In genomic region chr10:97081621-97082235, GRCh38 we compare ENCODE assay signal across 8 cellular contexts.
A peak's percentile ranks its signal among the peaks of the same experiment; 100 is the strongest.
DNase-seq lines count a peak whose midpoint lies in the region; ATAC-seq and TF ChIP-seq lines count a peak whose summit lies in the region.

No MANE protein-coding gene starts in this region.

- no peaks in the 10 kb centered on the region for H3K27me3 ChIP-seq in Peyer's patch

- peak in 4 of 6 experiments; percentile 50 to 59 (median 53) for TF ChIP-seq CTCF in Peyer's patch (IDR thresholded peaks at IDR 0.05)

- ATAC-seq in activated CD4-positive, CD25-positive, alpha-beta regulatory T cell treated with anti-CD3 and anti-CD28 coated beads, Interleukin-2, amount 50 U/mL, for 24 hours = no peak
- no peak for ATAC-seq in HG03196 (IDR thresholded peaks at IDR 0.05; ENCODE audit: unreplicated experiment)

- H3K4me1 ChIP-seq in Peyer's patch = no peaks in the 10 kb centered on the region

- intact Hi-C loops in activated T-helper 2 cell treated with anti-CD3 and anti-CD28 coated beads, Interferon-gamma antibody, Interleukin-2, Interleukin-4, amounts not matched to agents 10 μg/mL and 5 μg/mL and 100 μg/mL, durations not matched to agents 14 hours and 24 hours and 36 hours (cut with micrococcal nuclease) = no loop called here

- H3K4me1 Mint-ChIP-seq in activated T-helper 2 cell treated with anti-CD3 and anti-CD28 coated beads, Interferon-gamma antibody, Interleukin-2, Interleukin-4, amounts not matched to agents 10 μg/mL and 5 μg/mL and 100 μg/mL, durations not matched to agents 14 hours and 24 hours and 36 hours (ENCODE audit: low read depth) = no peaks in the 10 kb centered on the region

- H3K4me3 Mint-ChIP-seq in activated T-helper 2 cell treated with anti-CD3 and anti-CD28 coated beads, Interferon-gamma antibody, Interleukin-2, Interleukin-4, amounts not matched to agents 10 μg/mL and 5 μg/mL and 100 μg/mL, durations not matched to agents 14 hours and 24 hours and 36 hours (ENCODE audit: low read depth) = no peak overlapping the region

- H3K9me3 Mint-ChIP-seq in activated T-helper 2 cell treated with anti-CD3 and anti-CD28 coated beads, Interferon-gamma antibody, Interleukin-2, Interleukin-4, amounts not matched to agents 10 μg/mL and 5 μg/mL and 100 μg/mL, durations not matched to agents 14 hours and 24 hours and 36 hours = no peaks in the 10 kb centered on the region

- peaks cover 3% of the 10 kb centered on the region for H3K27me3 Mint-ChIP-seq in activated T-helper 2 cell treated with anti-CD3 and anti-CD28 coated beads, Interferon-gamma antibody, Interleukin-2, Interleukin-4, amounts not matched to agents 10 μg/mL and 5 μg/mL and 100 μg/mL, durations not matched to agents 14 hours and 24 hours and 36 hours (ENCODE audit: low read depth)

- H3K4me3 ChIP-seq in Peyer's patch (no peak overlapping the region), skeletal muscle cell (ENCODE audit: low read depth, low read length) (no peak overlapping the region)

- H3K36me3 ChIP-seq in Peyer's patch = no peaks in the 10 kb centered on the region

- H3K27ac Mint-ChIP-seq in activated T-helper 2 cell treated with anti-CD3 and anti-CD28 coated beads, Interferon-gamma antibody, Interleukin-2, Interleukin-4, amounts not matched to agents 10 μg/mL and 5 μg/mL and 100 μg/mL, durations not matched to agents 14 hours and 24 hours and 36 hours = no peak overlapping the region

- peak in 3 of 4 experiments; percentile 5 to 22 (median 8) for DNase-seq in activated CD4-positive, CD25-positive, alpha-beta regulatory T cell (lab: John Stamatoyannopoulos, UW)
- DNase-seq in Peyer's patch (peak in 1 of 3 donors; percentile 63), germinal center (ENCODE audit: low spot score) (peak; percentile 71), skeletal muscle cell (ENCODE audit: low read depth) (peak; percentile 15), DMS79 (lab: John Stamatoyannopoulos, UW) (no peak)
- peak; percentile 50 for DNase-seq in activated T-helper 2 cell treated with anti-CD3 and anti-CD28 coated beads, Interferon-gamma antibody, Interleukin-2, Interleukin-4, amounts not matched to agents 10 μg/mL and 5 μg/mL and 100 μg/mL, durations not matched to agents 14 hours and 24 hours and 36 hours (ENCODE audit: low spot score)

- H3K36me3 Mint-ChIP-seq in activated T-helper 2 cell treated with anti-CD3 and anti-CD28 coated beads, Interferon-gamma antibody, Interleukin-2, Interleukin-4, amounts not matched to agents 10 μg/mL and 5 μg/mL and 100 μg/mL, durations not matched to agents 14 hours and 24 hours and 36 hours (ENCODE audit: low read depth) = no peaks in the 10 kb centered on the region

- TF ChIP-seq POLR2A in Peyer's patch (IDR thresholded peaks at IDR 0.05) = no peak

- H3K9me3 ChIP-seq in Peyer's patch = no peaks in the 10 kb centered on the region

- no peak overlapping the region for H3K27ac ChIP-seq in Peyer's patch
